In the genomic region with DNA sequence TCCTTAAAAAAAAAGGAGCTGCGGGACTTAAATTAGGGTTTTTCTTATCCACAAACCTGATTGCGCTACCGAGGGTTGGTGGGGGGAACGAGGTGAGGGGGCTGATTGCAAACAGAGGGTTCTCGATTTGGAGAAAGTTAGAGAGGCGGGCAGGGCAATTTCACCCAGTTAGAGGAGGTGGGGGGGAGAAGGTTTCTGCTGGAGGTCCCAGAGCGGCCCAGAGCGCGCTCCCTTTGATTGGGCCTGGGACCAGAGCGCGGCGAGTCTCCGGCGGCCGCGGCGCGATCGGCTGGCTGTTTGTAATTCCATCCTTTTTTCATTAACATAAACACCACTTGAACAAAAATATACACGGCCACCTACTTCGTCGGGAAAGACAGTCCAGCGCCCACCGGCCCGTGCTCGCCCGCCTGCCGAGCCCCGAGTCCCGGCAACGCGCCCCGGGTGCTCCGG, we compare ENCODE assay signal across 17 cellular contexts. TPM values are rescaled to one million over a fixed set of nuclear protein-coding genes. Genes with fewer than 3 reads are reported as not detected.
DNase-seq lines count a peak whose midpoint lies in the region; ATAC-seq and TF ChIP-seq lines count a peak whose summit lies in the region.
"Had no signal": no experiment of that assay in that cellular context is flagged by ENCODE, and none has a peak within 500 bp of the region (broad histone marks: within the 10 kb centered on the region; RNA-seq: fewer than 3 reads in every experiment).

No MANE protein-coding gene starts in this region.

- no peaks in the 10 kb centered on the region for H3K36me3 Mint-ChIP-seq in activated T-helper 1 cell treated with anti-CD3 and anti-CD28 coated beads, Interleukin-12 subunit alpha, Interleukin-12 subunit beta, Interleukin-2, Interleukin-4 antibody, amounts not matched to agents 30 ng/mL and 10 ng/mL and 1 ng/mL, durations not matched to agents 14 hours and 24 hours and 36 hours (ENCODE audit: low read depth)
- H3K36me3 Mint-ChIP-seq: naive thymus-derived CD8-positive, alpha-beta T cell had no signal

- DNase-seq in activated T-helper 1 cell treated with anti-CD3 and anti-CD28 coated beads, Interleukin-12 subunit alpha, Interleukin-12 subunit beta, Interleukin-2, Interleukin-4 antibody, amounts not matched to agents 30 ng/mL and 10 ng/mL and 1 ng/mL, durations not matched to agents 14 hours and 24 hours and 36 hours (ENCODE audit: low spot score): no peak
- no peak for DNase-seq in lower lobe of right lung
- DNase-seq in smooth muscle cell (lab: John Stamatoyannopoulos, UW; ENCODE audit: unreplicated experiment): no peak
- DNase-seq in NCI-H2081 (lab: John Stamatoyannopoulos, UW): no peak
- no peak for DNase-seq in amniotic stem cell (lab: John Stamatoyannopoulos, UW)
- no peak for DNase-seq in medulla oblongata (ENCODE audit: extremely low spot score)
- DNase-seq: activated gamma-delta T cell, DMS53, kidney glomerular epithelial cell, NCI-H1694 treated with DMSO at 0.1 percent for 48 hours, NCI-H510A had no signal

- H3K4me3 Mint-ChIP-seq in activated T-helper 1 cell treated with anti-CD3 and anti-CD28 coated beads, Interleukin-12 subunit alpha, Interleukin-12 subunit beta, Interleukin-2, Interleukin-4 antibody, amounts not matched to agents 30 ng/mL and 10 ng/mL and 1 ng/mL, durations not matched to agents 14 hours and 24 hours and 36 hours: no peak overlapping the region
- H3K4me3 Mint-ChIP-seq: dendritic cell treated with granulocyte-macrophage colony-stimulating factor and Interleukin-4, amounts not matched to agents 40 ng/mL and 50 ng/mL, for 4 days; naive thymus-derived CD8-positive, alpha-beta T cell had no signal

- H3K4me3 ChIP-seq in HUES6 (ENCODE audit: low read depth, low read length): peak overlapping the region; percentile 30
- peak overlapping the region; percentile 45 for H3K4me3 ChIP-seq in lower lobe of right lung
- peak overlapping the region; percentile 49 for H3K4me3 ChIP-seq in smooth muscle cell
- H3K4me3 ChIP-seq: BLaER1, suprapubic skin had no signal

- WGBS in smooth muscle cell (ENCODE audit: low lambda C conversion rate): 3% methylated on average over 33 of the region's 34 CpGs

- H3K27me3 Mint-ChIP-seq in activated T-helper 1 cell treated with anti-CD3 and anti-CD28 coated beads, Interleukin-12 subunit alpha, Interleukin-12 subunit beta, Interleukin-2, Interleukin-4 antibody, amounts not matched to agents 30 ng/mL and 10 ng/mL and 1 ng/mL, durations not matched to agents 14 hours and 24 hours and 36 hours (ENCODE audit: insufficient read depth): peaks cover 70% of the 10 kb centered on the region

- H4K20me1 ChIP-seq in smooth muscle cell (ENCODE audit: low read depth): peaks cover 3% of the 10 kb centered on the region

- no peaks in the 10 kb centered on the region for H3K79me2 ChIP-seq in smooth muscle cell (ENCODE audit: low read depth)

- no peaks in the 10 kb centered on the region for H3K36me3 ChIP-seq in HUES6 (ENCODE audit: control insufficient read depth, insufficient read depth, low read length)
- H3K36me3 ChIP-seq in lower lobe of right lung: no peaks in the 10 kb centered on the region
- H3K36me3 ChIP-seq in smooth muscle cell (ENCODE audit: low read depth): no peaks in the 10 kb centered on the region
- H3K36me3 ChIP-seq: BLaER1, suprapubic skin had no signal

- H3K9me3 ChIP-seq in HUES6 (ENCODE audit: control insufficient read depth, insufficient read depth, low read depth, low read length) (no peaks in the 10 kb centered on the region), lower lobe of right lung (no peaks in the 10 kb centered on the region), smooth muscle cell (replicated peaks; ENCODE audit: low read depth) (no peaks in the 10 kb centered on the region)
- H3K9me3 ChIP-seq: BLaER1, suprapubic skin had no signal

- H3K4me1 ChIP-seq in HUES6 (ENCODE audit: control insufficient read depth, insufficient read depth, low read length) (peaks cover 37% of the 10 kb centered on the region), lower lobe of right lung (peaks cover 2% of the 10 kb centered on the region), smooth muscle cell (ENCODE audit: low read depth) (peaks cover 55% of the 10 kb centered on the region)
- H3K4me1 ChIP-seq: BLaER1 had no signal

- TF ChIP-seq CTCF in lower lobe of right lung (IDR thresholded peaks at IDR 0.05): no peak
- TF ChIP-seq CTCF in smooth muscle cell (IDR thresholded peaks at IDR 0.05; ENCODE audit: borderline replicate concordance, insufficient read depth, poor library complexity, severe bottlenecking): no peak

- no peaks in the 10 kb centered on the region for H3K4me1 Mint-ChIP-seq in activated T-helper 1 cell treated with anti-CD3 and anti-CD28 coated beads, Interleukin-12 subunit alpha, Interleukin-12 subunit beta, Interleukin-2, Interleukin-4 antibody, amounts not matched to agents 30 ng/mL and 10 ng/mL and 1 ng/mL, durations not matched to agents 14 hours and 24 hours and 36 hours (ENCODE audit: low read depth)

- H3K27ac ChIP-seq in HUES6 (ENCODE audit: low read depth, low read length) (no peak overlapping the region), lower lobe of right lung (peak overlapping the region; percentile 78), smooth muscle cell (ENCODE audit: low read depth) (no peak overlapping the region)
- H3K27ac ChIP-seq: BLaER1, suprapubic skin had no signal

- H3F3A ChIP-seq in smooth muscle cell (ENCODE audit: low read depth): peaks cover 6% of the 10 kb centered on the region

- intact Hi-C loops in activated T-helper 1 cell treated with anti-CD3 and anti-CD28 coated beads, Interleukin-12 subunit alpha, Interleukin-12 subunit beta, Interleukin-2, Interleukin-4 antibody, amounts not matched to agents 30 ng/mL and 10 ng/mL and 1 ng/mL, durations not matched to agents 14 hours and 24 hours and 36 hours (cut with micrococcal nuclease): loop anchor here (5.0 kb wide), 1 partner anchor 210 kb away; no protein-coding TSS in a partner anchor
- intact Hi-C loops in lower lobe of right lung (cut with DNase I): loop anchor here (10.0 kb wide), 1 partner anchor 422 kb away; no protein-coding TSS in a partner anchor

- H3K9ac ChIP-seq in HUES6 (ENCODE audit: low read length) (no peak overlapping the region), smooth muscle cell (ENCODE audit: low read depth) (no peak overlapping the region)
- H3K9ac ChIP-seq: BLaER1 had no signal

- ATAC-seq in lower lobe of right lung: no peak
- ATAC-seq: naive thymus-derived CD8-positive, alpha-beta T cell had no signal

- H3K9me3 Mint-ChIP-seq in activated T-helper 1 cell treated with anti-CD3 and anti-CD28 coated beads, Interleukin-12 subunit alpha, Interleukin-12 subunit beta, Interleukin-2, Interleukin-4 antibody, amounts not matched to agents 30 ng/mL and 10 ng/mL and 1 ng/mL, durations not matched to agents 14 hours and 24 hours and 36 hours: no peaks in the 10 kb centered on the region
- H3K9me3 Mint-ChIP-seq: dendritic cell treated with granulocyte-macrophage colony-stimulating factor and Interleukin-4, amounts not matched to agents 40 ng/mL and 50 ng/mL, for 4 days; naive thymus-derived CD8-positive, alpha-beta T cell had no signal

- peak overlapping the region; percentile 89 for H3K4me2 ChIP-seq in smooth muscle cell
- H3K4me2 ChIP-seq: BLaER1 had no signal

- H3K27me3 ChIP-seq in HUES6 (ENCODE audit: control insufficient read depth, insufficient read depth, low read length): peaks cover 99% of the 10 kb centered on the region
- peaks cover 94% of the 10 kb centered on the region for H3K27me3 ChIP-seq in lower lobe of right lung (ENCODE audit: low read depth)
- H3K27me3 ChIP-seq in smooth muscle cell (ENCODE audit: low read depth): peaks cover 97% of the 10 kb centered on the region

- H3K27ac Mint-ChIP-seq in activated T-helper 1 cell treated with anti-CD3 and anti-CD28 coated beads, Interleukin-12 subunit alpha, Interleukin-12 subunit beta, Interleukin-2, Interleukin-4 antibody, amounts not matched to agents 30 ng/mL and 10 ng/mL and 1 ng/mL, durations not matched to agents 14 hours and 24 hours and 36 hours: peak overlapping the region; percentile 74
- H3K27ac Mint-ChIP-seq: dendritic cell treated with granulocyte-macrophage colony-stimulating factor and Interleukin-4, amounts not matched to agents 40 ng/mL and 50 ng/mL, for 4 days; naive thymus-derived CD8-positive, alpha-beta T cell had no signal

- H2AFZ ChIP-seq in smooth muscle cell (ENCODE audit: low read depth): no peak overlapping the region

RNA-seq across cellular contexts. Expression of a gene that starts 13.4 kb away (rescaled TPM):
- not detected in 2 replicates for total RNA-seq in activated T-helper 1 cell treated with anti-CD3 and anti-CD28 coated beads, Interleukin-12 subunit alpha, Interleukin-12 subunit beta, Interleukin-2, Interleukin-4 antibody, amounts not matched to agents 30 ng/mL and 10 ng/mL and 1 ng/mL, durations not matched to agents 14 hours and 24 hours and 36 hours
- 31.2 TPM for total RNA-seq in lower lobe of right lung
- total RNA-seq in smooth muscle cell: 15.6 and 24.7 TPM in 2 replicates
- 30.5 and 31.5 TPM in 2 replicates for polyA plus RNA-seq in smooth muscle cell
- total RNA-seq: activated CD8-positive, alpha-beta memory T cell treated with anti-CD3 and anti-CD28 coated beads for 36 hours; naive thymus-derived CD8-positive, alpha-beta T cell had no signal
- polyA plus RNA-seq: naive thymus-derived CD8-positive, alpha-beta T cell had no signal

RNA-seq across cellular contexts. Expression of a gene that starts 58.1 kb away (rescaled TPM):
- total RNA-seq in activated T-helper 1 cell treated with anti-CD3 and anti-CD28 coated beads, Interleukin-12 subunit alpha, Interleukin-12 subunit beta, Interleukin-2, Interleukin-4 antibody, amounts not matched to agents 30 ng/mL and 10 ng/mL and 1 ng/mL, durations not matched to agents 14 hours and 24 hours and 36 hours: 30.6 and 31.8 TPM in 2 replicates
- total RNA-seq in lower lobe of right lung: 21.2 TPM
- total RNA-seq in smooth muscle cell: 14.7 and 23.0 TPM in 2 replicates
- polyA plus RNA-seq in smooth muscle cell: 13.3 and 16.5 TPM in 2 replicates

Comparison
In these comparisons a context has a peak if more than half of its experiments do, and no peak if none do; other contexts are left out.
1. RNA of a gene that starts 13.4 kb away (total RNA-seq): 31.2 TPM in lower lobe of right lung (single experiment) and 15.6 to 24.7 TPM in smooth muscle cell; not detected in activated T-helper 1 cell treated with anti-CD3 and anti-CD28 coated beads, Interleukin-12 subunit alpha, Interleukin-12 subunit beta, Interleukin-2, Interleukin-4 antibody, amounts not matched to agents 30 ng/mL and 10 ng/mL and 1 ng/mL, durations not matched to agents 14 hours and 24 hours and 36 hours; every median in the first group is over 10 times any median in the second.
2. Peak in every context shown above with its lines, with median percentiles within 50 percentile points of each other: H3K4me3 ChIP-seq.